In genomic region chr4:51942833-51943215, GRCh38 we compare ENCODE assay signal across 1 cellular context.
TF ChIP-seq lines count a peak whose summit lies in the region.

No MANE protein-coding gene starts in this region.

TF ChIP-seq in A549, 52 proteins besides CTCF, POLR2A, EP300 and RAD21 (continued from another document):
- TF ChIP-seq, protein P1, sequence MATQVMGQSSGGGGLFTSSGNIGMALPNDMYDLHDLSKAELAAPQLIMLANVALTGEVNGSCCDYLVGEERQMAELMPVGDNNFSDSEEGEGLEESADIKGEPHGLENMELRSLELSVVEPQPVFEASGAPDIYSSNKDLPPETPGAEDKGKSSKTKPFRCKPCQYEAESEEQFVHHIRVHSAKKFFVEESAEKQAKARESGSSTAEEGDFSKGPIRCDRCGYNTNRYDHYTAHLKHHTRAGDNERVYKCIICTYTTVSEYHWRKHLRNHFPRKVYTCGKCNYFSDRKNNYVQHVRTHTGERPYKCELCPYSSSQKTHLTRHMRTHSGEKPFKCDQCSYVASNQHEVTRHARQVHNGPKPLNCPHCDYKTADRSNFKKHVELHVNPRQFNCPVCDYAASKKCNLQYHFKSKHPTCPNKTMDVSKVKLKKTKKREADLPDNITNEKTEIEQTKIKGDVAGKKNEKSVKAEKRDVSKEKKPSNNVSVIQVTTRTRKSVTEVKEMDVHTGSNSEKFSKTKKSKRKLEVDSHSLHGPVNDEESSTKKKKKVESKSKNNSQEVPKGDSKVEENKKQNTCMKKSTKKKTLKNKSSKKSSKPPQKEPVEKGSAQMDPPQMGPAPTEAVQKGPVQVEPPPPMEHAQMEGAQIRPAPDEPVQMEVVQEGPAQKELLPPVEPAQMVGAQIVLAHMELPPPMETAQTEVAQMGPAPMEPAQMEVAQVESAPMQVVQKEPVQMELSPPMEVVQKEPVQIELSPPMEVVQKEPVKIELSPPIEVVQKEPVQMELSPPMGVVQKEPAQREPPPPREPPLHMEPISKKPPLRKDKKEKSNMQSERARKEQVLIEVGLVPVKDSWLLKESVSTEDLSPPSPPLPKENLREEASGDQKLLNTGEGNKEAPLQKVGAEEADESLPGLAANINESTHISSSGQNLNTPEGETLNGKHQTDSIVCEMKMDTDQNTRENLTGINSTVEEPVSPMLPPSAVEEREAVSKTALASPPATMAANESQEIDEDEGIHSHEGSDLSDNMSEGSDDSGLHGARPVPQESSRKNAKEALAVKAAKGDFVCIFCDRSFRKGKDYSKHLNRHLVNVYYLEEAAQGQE (IDR thresholded peaks at IDR 0.05), result no peak
- no peak for TF ChIP-seq CEBPB (IDR thresholded peaks at IDR 0.05)
- TF ChIP-seq HOXB5 (CRISPR knock-in tag; IDR thresholded peaks at IDR 0.05), result no peak
- no peak for TF ChIP-seq JUNB (IDR thresholded peaks at IDR 0.05)
- TF ChIP-seq TFCP2L1 (CRISPR knock-in tag; IDR thresholded peaks at IDR 0.05), result no peak
- no peak for TF ChIP-seq HES2 (IDR thresholded peaks at IDR 0.05)
- TF ChIP-seq ATOH8 (CRISPR knock-in tag; IDR thresholded peaks at IDR 0.05; ENCODE audit: low read depth), result no peak
- no peak for TF ChIP-seq MYC (IDR thresholded peaks at IDR 0.05; ENCODE audit: borderline replicate concordance, low read length)
- no peak for TF ChIP-seq HDAC2 (IDR thresholded peaks at IDR 0.05)
- TF ChIP-seq, protein P2, sequence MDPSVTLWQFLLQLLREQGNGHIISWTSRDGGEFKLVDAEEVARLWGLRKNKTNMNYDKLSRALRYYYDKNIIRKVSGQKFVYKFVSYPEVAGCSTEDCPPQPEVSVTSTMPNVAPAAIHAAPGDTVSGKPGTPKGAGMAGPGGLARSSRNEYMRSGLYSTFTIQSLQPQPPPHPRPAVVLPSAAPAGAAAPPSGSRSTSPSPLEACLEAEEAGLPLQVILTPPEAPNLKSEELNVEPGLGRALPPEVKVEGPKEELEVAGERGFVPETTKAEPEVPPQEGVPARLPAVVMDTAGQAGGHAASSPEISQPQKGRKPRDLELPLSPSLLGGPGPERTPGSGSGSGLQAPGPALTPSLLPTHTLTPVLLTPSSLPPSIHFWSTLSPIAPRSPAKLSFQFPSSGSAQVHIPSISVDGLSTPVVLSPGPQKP (IDR thresholded peaks at IDR 0.05; ENCODE audit: low read depth, low read length), result no peak
- TF ChIP-seq CHD2 (IDR thresholded peaks at IDR 0.05; ENCODE audit: low read length, partially characterized antibody), result no peak
- TF ChIP-seq BHLHE40 (IDR thresholded peaks at IDR 0.05; ENCODE audit: low read depth, low read length), result no peak
- TF ChIP-seq NR3C1 (IDR thresholded peaks at IDR 0.05), result no peak
- no peak for TF ChIP-seq NPAS2 (CRISPR knock-in tag; IDR thresholded peaks at IDR 0.05; ENCODE audit: borderline replicate concordance)
- TF ChIP-seq EHF (CRISPR knock-in tag; IDR thresholded peaks at IDR 0.05), result no peak
